Comparison of ENCODE assay signal across 8 cellular contexts in genomic region chr13:30158774-30159445, GRCh38.
DNase-seq lines count a peak whose midpoint lies in the region; ATAC-seq, FAIRE-seq and TF ChIP-seq lines count a peak whose summit lies in the region.

No MANE protein-coding gene starts in this region.

- ATAC-seq in HG02981 (IDR thresholded peaks at IDR 0.05; ENCODE audit: unreplicated experiment) (no peak), GM19351 (IDR thresholded peaks at IDR 0.05; ENCODE audit: unreplicated experiment) (no peak)

- no peaks in the 10 kb centered on the region for H3K36me3 ChIP-seq in brain microvascular endothelial cell (replicated peaks)

- H3K27ac Mint-ChIP-seq in Calu3 (ENCODE audit: unreplicated experiment) (no peak overlapping the region), osteocyte (ENCODE audit: unreplicated experiment) (peak overlapping the region; percentile 20)

- TF ChIP-seq CTCF in Calu3 (IDR thresholded peaks at IDR 0.05; ENCODE audit: unreplicated experiment) (no peak), brain microvascular endothelial cell (IDR thresholded peaks at IDR 0.05; ENCODE audit: low read depth, low read length, missing control alignments) (peak; percentile 76), osteocyte (IDR thresholded peaks at IDR 0.05) (peak; percentile 55)

- no peak for FAIRE-seq in HTR-8/SVneo (lab: Jason Lieb, UNC)

- in situ Hi-C loops in brain microvascular endothelial cell (cut with HindIII; ENCODE audit: low pct_ligation_motif_present, low sequenced_read_pairs), result no loop called here

- H3K9me3 Mint-ChIP-seq in Calu3 (ENCODE audit: low read depth, unreplicated experiment), result no peaks in the 10 kb centered on the region
- peaks cover 5% of the 10 kb centered on the region for H3K9me3 Mint-ChIP-seq in osteocyte (ENCODE audit: unreplicated experiment)

- intact Hi-C loops in Calu3 (cut with micrococcal nuclease; ENCODE audit: unreplicated experiment), result loop anchor here (1.0 kb wide), 1 partner anchor 27 kb away; no protein-coding TSS in a partner anchor

- H3K27me3 ChIP-seq in brain microvascular endothelial cell (replicated peaks), result no peaks in the 10 kb centered on the region

- peak overlapping the region; percentile 50 for H3K27ac ChIP-seq in brain microvascular endothelial cell

- CTCF ChIA-PET in Calu3 (lab: Charles Lee), result interaction anchor here (3.4 kb wide), 1 partner anchor 26 kb away, joined by 17 read pairs; no protein-coding TSS in a partner anchor

- H3K4me3 ChIP-seq in brain microvascular endothelial cell (ENCODE audit: low read depth, low read length), result no peak overlapping the region

- peaks cover 11% of the 10 kb centered on the region for H3K4me1 Mint-ChIP-seq in Calu3 (ENCODE audit: low read depth, unreplicated experiment)
- peaks cover 11% of the 10 kb centered on the region for H3K4me1 Mint-ChIP-seq in osteocyte (ENCODE audit: unreplicated experiment)

- no peak overlapping the region for H3K4me3 Mint-ChIP-seq in Calu3 (ENCODE audit: low read depth, unreplicated experiment)
- H3K4me3 Mint-ChIP-seq in osteocyte (ENCODE audit: unreplicated experiment), result no peak overlapping the region

- H3K27me3 Mint-ChIP-seq in Calu3 (ENCODE audit: unreplicated experiment), result peaks cover 22% of the 10 kb centered on the region
- peaks cover 17% of the 10 kb centered on the region for H3K27me3 Mint-ChIP-seq in osteocyte (ENCODE audit: unreplicated experiment)

- BruUV-seq in Calu3 (replicated peaks; lab: Mats Ljungman, UMichigan), result no TSS peak

- peak; percentile 9 for DNase-seq in Calu3
- peak; percentile 24 for DNase-seq in HTR-8/SVneo (ENCODE audit: insufficient read length, low spot score)
- DNase-seq in brain microvascular endothelial cell, result peak; percentile 65
- no peak for DNase-seq in osteocyte (ENCODE audit: extremely low spot score, unreplicated experiment)
- no peak for DNase-seq in NCI-H446 (lab: John Stamatoyannopoulos, UW)
- DNase-seq in T1000 (lab: John Stamatoyannopoulos, UW), result no peak

- H3K36me3 Mint-ChIP-seq in Calu3 (ENCODE audit: insufficient read depth, unreplicated experiment) (no peaks in the 10 kb centered on the region), osteocyte (ENCODE audit: unreplicated experiment) (no peaks in the 10 kb centered on the region)

Comparison
In these comparisons a context has a peak if more than half of its experiments do, and no peak if none do; other contexts are left out.
1. DNase-seq: peak in Calu3 (single experiment), HTR-8/SVneo (single experiment) and brain microvascular endothelial cell (single experiment); none in osteocyte (single experiment), NCI-H446 (0 of 2) and T1000 (single experiment).